ENCODE assay signal across 4 cellular contexts in genomic region chr2:131447981-131448380, GRCh38. TPM values are rescaled to one million over a fixed set of nuclear protein-coding genes. Genes with fewer than 3 reads are reported as not detected.
"Had no signal": no experiment of that assay in that cellular context is flagged by ENCODE, and none has a peak within 500 bp of the region (broad histone marks: within the 10 kb centered on the region; RNA-seq: fewer than 3 reads in every experiment).

No MANE protein-coding gene starts in this region.

RNA-seq across cellular contexts. Expression of gene TUBA3D, which starts 27.9 kb away (rescaled TPM):
- polyA plus RNA-seq: HepG2, IgD-negative memory B cell, IMR-90, K562 had no signal
